19 cellular contexts compared by ENCODE assay signal in the genomic region with DNA sequence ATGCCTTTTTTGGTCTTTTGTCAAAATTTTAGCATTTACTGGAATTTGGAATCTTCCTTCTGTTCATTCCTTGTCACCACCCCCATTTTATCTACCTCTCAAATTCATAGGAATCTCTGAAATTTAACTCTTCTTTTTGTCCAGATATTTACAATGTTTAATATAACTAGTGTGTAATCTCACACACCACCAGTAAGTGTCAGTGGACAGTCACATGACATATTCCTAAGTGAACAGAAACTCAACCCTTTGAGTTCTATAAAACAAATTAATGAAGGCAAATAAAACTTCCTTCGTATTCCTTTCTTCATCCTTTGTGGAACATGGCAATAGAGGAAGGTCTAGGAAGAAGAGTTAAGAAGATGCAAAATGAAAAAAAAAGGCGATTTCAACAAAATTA. TPM values are rescaled to one million over a fixed set of nuclear protein-coding genes. Genes with fewer than 3 reads are reported as not detected.
DNase-seq lines count a peak whose midpoint lies in the region; ATAC-seq, FAIRE-seq and TF ChIP-seq lines count a peak whose summit lies in the region.
"Had no signal": no experiment of that assay in that cellular context is flagged by ENCODE, and none has a peak within 500 bp of the region (broad histone marks: within the 10 kb centered on the region; RNA-seq: fewer than 3 reads in every experiment).

No MANE protein-coding gene starts in this region.

- intact Hi-C loops in kidney (cut with DNase I) = no loop called here

- DNase-seq in EH (ENCODE audit: low read depth) (peak; percentile 17), NAMALWA (ENCODE audit: low spot score) (peak; percentile 51), chondrocyte (ENCODE audit: low spot score) (no peak), midbrain (lab: John Stamatoyannopoulos, UW) (peak; percentile 23), foreskin melanocyte (no peak), kidney (no peak)
- DNase-seq: activated naive CD8-positive, alpha-beta T cell treated with anti-CD3 and anti-CD28 coated beads for 36 hours; activated T-cell treated with anti-CD3 and anti-CD28 coated beads, Interleukin-2, amount 50 U/mL, for 4 hours; effector CD8-positive, alpha-beta T cell; foreskin keratinocyte; NCI-H2107; NCI-H82; stimulated activated CD4-positive, alpha-beta T cell treated with anti-CD3 and anti-CD28 coated beads, Interleukin-1b, Interleukin-23, amount 100 ng/mL, for 48 hours had no signal

- H3K27ac ChIP-seq in kidney (ENCODE audit: low read depth in 2 of 2, low read length in 2 of 2) = no peak overlapping the region
- H3K27ac ChIP-seq: BLaER1, foreskin keratinocyte, right atrium auricular region had no signal

- peaks cover 0 to 2% of the 10 kb centered on the region in 2 donors for H3K36me3 ChIP-seq in kidney (ENCODE audit: control insufficient read depth in 1 of 2, insufficient read depth in 2 of 2, low read length in 2 of 2)
- H3K36me3 ChIP-seq: right atrium auricular region had no signal

- H3K4me1 Mint-ChIP-seq in chondrocyte (ENCODE audit: low read depth) = peaks cover 41% of the 10 kb centered on the region

- H3K27me3 Mint-ChIP-seq in chondrocyte (ENCODE audit: low read depth) = no peaks in the 10 kb centered on the region
- H3K27me3 Mint-ChIP-seq: activated naive CD8-positive, alpha-beta T cell treated with anti-CD3 and anti-CD28 coated beads for 36 hours; memory B cell had no signal

- H3K9me3 Mint-ChIP-seq in chondrocyte (ENCODE audit: low read depth) = no peaks in the 10 kb centered on the region
- H3K9me3 Mint-ChIP-seq: activated naive CD8-positive, alpha-beta T cell treated with anti-CD3 and anti-CD28 coated beads for 36 hours; activated T-cell treated with anti-CD3 and anti-CD28 coated beads, Interleukin-2, amount 50 U/mL, for 4 hours; memory B cell had no signal

- FAIRE-seq in kidney (lab: Jason Lieb, UNC) = no peak
- FAIRE-seq: H1, HTR-8/SVneo had no signal

- H3K4me1 ChIP-seq in kidney (ENCODE audit: control insufficient read depth in 1 of 2, insufficient read depth in 1 of 2, low read depth in 1 of 2, low read length in 2 of 2) = peaks cover 4 to 8% of the 10 kb centered on the region in 2 donors

- ATAC-seq in GM21360 (IDR thresholded peaks at IDR 0.05; ENCODE audit: unreplicated experiment) = no peak
- ATAC-seq: activated T-cell treated with anti-CD3 and anti-CD28 coated beads, Interleukin-2, amount 50 U/mL, for 4 hours; foreskin keratinocyte had no signal

- no peaks in the 10 kb centered on the region for H3K9me3 ChIP-seq in kidney (ENCODE audit: control insufficient read depth in 1 of 2, low read length in 2 of 2)
- H3K9me3 ChIP-seq: right atrium auricular region had no signal

- H3K36me3 Mint-ChIP-seq in chondrocyte (ENCODE audit: low read depth) = peaks cover 9% of the 10 kb centered on the region

- H3K9ac ChIP-seq in kidney (ENCODE audit: low read length in 2 of 2) = no peak overlapping the region
- H3K9ac ChIP-seq: BLaER1 had no signal

- TF ChIP-seq CTCF in chondrocyte (IDR thresholded peaks at IDR 0.05) (peak; percentile 56), kidney (IDR thresholded peaks at IDR 0.05; ENCODE audit: borderline replicate concordance, extremely low read depth, insufficient read depth) (no peak)

- H3K4me3 Mint-ChIP-seq in chondrocyte (ENCODE audit: unreplicated experiment) = no peak overlapping the region
- H3K4me3 Mint-ChIP-seq: activated naive CD8-positive, alpha-beta T cell treated with anti-CD3 and anti-CD28 coated beads for 36 hours; activated T-cell treated with anti-CD3 and anti-CD28 coated beads, Interleukin-2, amount 50 U/mL, for 4 hours; memory B cell had no signal

- H3K27ac Mint-ChIP-seq in chondrocyte (ENCODE audit: unreplicated experiment) = no peak overlapping the region
- H3K27ac Mint-ChIP-seq: activated naive CD8-positive, alpha-beta T cell treated with anti-CD3 and anti-CD28 coated beads for 36 hours; memory B cell had no signal

- H3K4me3 ChIP-seq in kidney (ENCODE audit: low read length in 2 of 2) = no peak overlapping the region
- H3K4me3 ChIP-seq: BLaER1, right atrium auricular region had no signal

RNA-seq across cellular contexts. Expression of a gene that starts 26.6 kb away (rescaled TPM):
- total RNA-seq in chondrocyte (44.4 to 52.7 TPM (median 51.2 TPM) in 3 replicates), kidney (54.7 TPM)
- polyA plus RNA-seq in kidney (ENCODE audit: insufficient read depth, low read depth, low replicate concordance) = 16.2 TPM

Comparison
In these comparisons a context has a peak if more than half of its experiments do, and no peak if none do; other contexts are left out.
1. DNase-seq: peak in EH (single experiment), NAMALWA (single experiment) and midbrain (single experiment); none in chondrocyte (single experiment), foreskin melanocyte (single experiment) and kidney (single experiment).